Comparison of ENCODE assay signal across 1 cellular context in the genomic region with DNA sequence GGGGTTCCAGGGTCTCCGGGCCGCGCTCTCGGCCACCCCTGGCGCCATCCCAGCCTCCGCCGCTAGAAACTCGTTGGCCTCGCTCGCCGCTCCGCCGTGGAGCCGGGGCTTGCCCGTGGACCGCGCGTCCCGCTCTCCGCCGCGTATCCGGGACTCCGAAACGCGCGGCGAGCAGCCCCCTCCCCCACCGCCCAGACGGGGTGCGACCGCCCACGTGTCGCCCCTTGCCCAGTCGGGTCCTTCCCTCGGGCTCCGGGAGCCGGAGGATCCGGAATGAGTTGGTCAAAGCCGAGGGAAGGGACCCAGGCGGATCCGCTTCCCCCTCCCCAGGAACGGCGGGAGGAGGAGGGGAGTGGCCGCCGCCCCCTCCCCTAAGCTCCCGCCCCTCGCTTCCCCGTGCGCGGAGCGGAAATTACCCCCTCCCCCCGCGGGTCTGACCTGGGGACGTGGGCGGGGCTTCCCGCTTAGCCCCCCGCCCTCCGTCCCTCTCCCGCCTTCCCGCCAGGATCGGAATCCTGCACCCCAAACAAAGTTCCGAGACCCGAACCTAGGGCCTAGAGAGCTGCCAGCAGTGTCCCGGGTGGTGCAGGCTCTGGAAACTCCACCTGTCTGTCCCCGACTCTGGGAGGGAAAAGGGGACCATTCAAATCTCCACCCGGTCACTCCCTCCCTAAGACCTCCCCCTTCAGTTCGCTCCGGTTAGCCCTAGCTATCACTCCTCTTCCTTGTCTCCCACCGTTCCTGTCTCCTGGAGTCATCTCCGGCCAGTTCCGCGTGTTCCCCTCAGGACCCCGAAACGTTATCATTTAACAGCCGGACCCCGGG.
TF ChIP-seq lines count a peak whose summit lies in the region.

No MANE protein-coding gene starts in this region.

TF ChIP-seq in HepG2, 621 proteins besides CTCF, POLR2A, EP300 and RAD21 (continues in another document):
- TF ChIP-seq RFX3 (CRISPR knock-in tag; IDR thresholded peaks at IDR 0.05) (no peak), ZNF296 (CRISPR knock-in tag; conservative IDR thresholded peaks at IDR 0.05) (no peak), ZNF136 (CRISPR knock-in tag; IDR thresholded peaks at IDR 0.05; ENCODE audit: low read depth) (0 out of 2 replicates have a peak, but pooled peaks have one; percentile 25), CC2D1A (CRISPR knock-in tag; IDR thresholded peaks at IDR 0.05) (no peak), NCOR1 (IDR thresholded peaks at IDR 0.05; ENCODE audit: borderline replicate concordance, low read length) (peak; percentile 74; the same call in 1 of the 2 replicates), MYC (CRISPR knock-in tag; IDR thresholded peaks at IDR 0.05; ENCODE audit: borderline replicate concordance) (peak; percentile 99), HNRNPLL (IDR thresholded peaks at IDR 0.05; ENCODE audit: low read depth, low read length, poor library complexity, severe bottlenecking) (peak; percentile 79), SMARCC2 (IDR thresholded peaks at IDR 0.05) (no peak), SNAPC2 (CRISPR knock-in tag; IDR thresholded peaks at IDR 0.05) (peak; percentile 92), HMG20B (CRISPR knock-in tag; conservative IDR thresholded peaks at IDR 0.05) (peak; percentile 81), MED8 (CRISPR knock-in tag; IDR thresholded peaks at IDR 0.05; ENCODE audit: insufficient replicate concordance) (peak; percentile 84), SAFB2 (CRISPR knock-in tag; IDR thresholded peaks at IDR 0.05; ENCODE audit: borderline replicate concordance, low read depth) (peak; percentile 64), MAZ (IDR thresholded peaks at IDR 0.05; ENCODE audit: borderline replicate concordance, low read depth, low read length) (peak; percentile 84), MAZ (CRISPR knock-in tag; IDR thresholded peaks at IDR 0.05; ENCODE audit: low read depth) (peak; percentile 89), TBP (CRISPR knock-in tag; IDR thresholded peaks at IDR 0.05) (peak; percentile 29; the same call in 1 of the 2 replicates), RARG (CRISPR knock-in tag; IDR thresholded peaks at IDR 0.05; ENCODE audit: low read depth) (0 out of 2 replicates have a peak, but pooled peaks have one; percentile 5), ONECUT2 (CRISPR knock-in tag; IDR thresholded peaks at IDR 0.05) (no peak), ZNF670 (CRISPR knock-in tag; IDR thresholded peaks at IDR 0.05; ENCODE audit: borderline replicate concordance) (peak; percentile 98), XBP1 (CRISPR knock-in tag; IDR thresholded peaks at IDR 0.05) (peak; percentile 53; the same call in 1 of the 2 replicates), NFRKB (IDR thresholded peaks at IDR 0.05) (no peak), THYN1 (CRISPR knock-in tag; IDR thresholded peaks at IDR 0.05; ENCODE audit: borderline replicate concordance, low read depth) (no peak; the same call in 1 of the 2 replicates), CCDC6 (CRISPR knock-in tag; IDR thresholded peaks at IDR 0.05) (peak; percentile 54), MTA3 (CRISPR knock-in tag; IDR thresholded peaks at IDR 0.05) (0 out of 2 replicates have a peak, but pooled peaks have one; percentile 10), DPF2 (CRISPR knock-in tag; IDR thresholded peaks at IDR 0.05; ENCODE audit: borderline replicate concordance, low read depth) (peak; percentile 54; the same call in 1 of the 2 replicates), MIXL1 (CRISPR knock-in tag; IDR thresholded peaks at IDR 0.05) (peak; percentile 1; the same call in 1 of the 2 replicates)
- TF ChIP-seq, protein P1, sequence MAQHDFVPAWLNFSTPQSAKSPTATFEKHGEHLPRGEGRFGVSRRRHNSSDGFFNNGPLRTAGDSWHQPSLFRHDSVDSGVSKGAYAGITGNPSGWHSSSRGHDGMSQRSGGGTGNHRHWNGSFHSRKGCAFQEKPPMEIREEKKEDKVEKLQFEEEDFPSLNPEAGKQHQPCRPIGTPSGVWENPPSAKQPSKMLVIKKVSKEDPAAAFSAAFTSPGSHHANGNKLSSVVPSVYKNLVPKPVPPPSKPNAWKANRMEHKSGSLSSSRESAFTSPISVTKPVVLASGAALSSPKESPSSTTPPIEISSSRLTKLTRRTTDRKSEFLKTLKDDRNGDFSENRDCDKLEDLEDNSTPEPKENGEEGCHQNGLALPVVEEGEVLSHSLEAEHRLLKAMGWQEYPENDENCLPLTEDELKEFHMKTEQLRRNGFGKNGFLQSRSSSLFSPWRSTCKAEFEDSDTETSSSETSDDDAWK (CRISPR knock-in tag; IDR thresholded peaks at IDR 0.05): no peak
- TF ChIP-seq, protein P2, sequence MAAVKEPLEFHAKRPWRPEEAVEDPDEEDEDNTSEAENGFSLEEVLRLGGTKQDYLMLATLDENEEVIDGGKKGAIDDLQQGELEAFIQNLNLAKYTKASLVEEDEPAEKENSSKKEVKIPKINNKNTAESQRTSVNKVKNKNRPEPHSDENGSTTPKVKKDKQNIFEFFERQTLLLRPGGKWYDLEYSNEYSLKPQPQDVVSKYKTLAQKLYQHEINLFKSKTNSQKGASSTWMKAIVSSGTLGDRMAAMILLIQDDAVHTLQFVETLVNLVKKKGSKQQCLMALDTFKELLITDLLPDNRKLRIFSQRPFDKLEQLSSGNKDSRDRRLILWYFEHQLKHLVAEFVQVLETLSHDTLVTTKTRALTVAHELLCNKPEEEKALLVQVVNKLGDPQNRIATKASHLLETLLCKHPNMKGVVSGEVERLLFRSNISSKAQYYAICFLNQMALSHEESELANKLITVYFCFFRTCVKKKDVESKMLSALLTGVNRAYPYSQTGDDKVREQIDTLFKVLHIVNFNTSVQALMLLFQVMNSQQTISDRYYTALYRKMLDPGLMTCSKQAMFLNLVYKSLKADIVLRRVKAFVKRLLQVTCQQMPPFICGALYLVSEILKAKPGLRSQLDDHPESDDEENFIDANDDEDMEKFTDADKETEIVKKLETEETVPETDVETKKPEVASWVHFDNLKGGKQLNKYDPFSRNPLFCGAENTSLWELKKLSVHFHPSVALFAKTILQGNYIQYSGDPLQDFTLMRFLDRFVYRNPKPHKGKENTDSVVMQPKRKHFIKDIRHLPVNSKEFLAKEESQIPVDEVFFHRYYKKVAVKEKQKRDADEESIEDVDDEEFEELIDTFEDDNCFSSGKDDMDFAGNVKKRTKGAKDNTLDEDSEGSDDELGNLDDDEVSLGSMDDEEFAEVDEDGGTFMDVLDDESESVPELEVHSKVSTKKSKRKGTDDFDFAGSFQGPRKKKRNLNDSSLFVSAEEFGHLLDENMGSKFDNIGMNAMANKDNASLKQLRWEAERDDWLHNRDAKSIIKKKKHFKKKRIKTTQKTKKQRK (IDR thresholded peaks at IDR 0.05; ENCODE audit: low read length): no peak
- TF ChIP-seq, protein P3, sequence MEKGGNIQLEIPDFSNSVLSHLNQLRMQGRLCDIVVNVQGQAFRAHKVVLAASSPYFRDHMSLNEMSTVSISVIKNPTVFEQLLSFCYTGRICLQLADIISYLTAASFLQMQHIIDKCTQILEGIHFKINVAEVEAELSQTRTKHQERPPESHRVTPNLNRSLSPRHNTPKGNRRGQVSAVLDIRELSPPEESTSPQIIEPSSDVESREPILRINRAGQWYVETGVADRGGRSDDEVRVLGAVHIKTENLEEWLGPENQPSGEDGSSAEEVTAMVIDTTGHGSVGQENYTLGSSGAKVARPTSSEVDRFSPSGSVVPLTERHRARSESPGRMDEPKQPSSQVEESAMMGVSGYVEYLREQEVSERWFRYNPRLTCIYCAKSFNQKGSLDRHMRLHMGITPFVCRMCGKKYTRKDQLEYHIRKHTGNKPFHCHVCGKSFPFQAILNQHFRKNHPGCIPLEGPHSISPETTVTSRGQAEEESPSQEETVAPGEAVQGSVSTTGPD (CRISPR knock-in tag; IDR thresholded peaks at IDR 0.05): no peak
- TF ChIP-seq, protein P4, sequence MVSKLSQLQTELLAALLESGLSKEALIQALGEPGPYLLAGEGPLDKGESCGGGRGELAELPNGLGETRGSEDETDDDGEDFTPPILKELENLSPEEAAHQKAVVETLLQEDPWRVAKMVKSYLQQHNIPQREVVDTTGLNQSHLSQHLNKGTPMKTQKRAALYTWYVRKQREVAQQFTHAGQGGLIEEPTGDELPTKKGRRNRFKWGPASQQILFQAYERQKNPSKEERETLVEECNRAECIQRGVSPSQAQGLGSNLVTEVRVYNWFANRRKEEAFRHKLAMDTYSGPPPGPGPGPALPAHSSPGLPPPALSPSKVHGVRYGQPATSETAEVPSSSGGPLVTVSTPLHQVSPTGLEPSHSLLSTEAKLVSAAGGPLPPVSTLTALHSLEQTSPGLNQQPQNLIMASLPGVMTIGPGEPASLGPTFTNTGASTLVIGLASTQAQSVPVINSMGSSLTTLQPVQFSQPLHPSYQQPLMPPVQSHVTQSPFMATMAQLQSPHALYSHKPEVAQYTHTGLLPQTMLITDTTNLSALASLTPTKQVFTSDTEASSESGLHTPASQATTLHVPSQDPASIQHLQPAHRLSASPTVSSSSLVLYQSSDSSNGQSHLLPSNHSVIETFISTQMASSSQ (IDR thresholded peaks at IDR 0.05; ENCODE audit: low read depth): peak; percentile 25; the same call in 1 of the 2 replicates
- TF ChIP-seq, protein P4 (CRISPR knock-in tag; IDR thresholded peaks at IDR 0.05; ENCODE audit: borderline replicate concordance): peak; percentile 84
- TF ChIP-seq, protein P5, sequence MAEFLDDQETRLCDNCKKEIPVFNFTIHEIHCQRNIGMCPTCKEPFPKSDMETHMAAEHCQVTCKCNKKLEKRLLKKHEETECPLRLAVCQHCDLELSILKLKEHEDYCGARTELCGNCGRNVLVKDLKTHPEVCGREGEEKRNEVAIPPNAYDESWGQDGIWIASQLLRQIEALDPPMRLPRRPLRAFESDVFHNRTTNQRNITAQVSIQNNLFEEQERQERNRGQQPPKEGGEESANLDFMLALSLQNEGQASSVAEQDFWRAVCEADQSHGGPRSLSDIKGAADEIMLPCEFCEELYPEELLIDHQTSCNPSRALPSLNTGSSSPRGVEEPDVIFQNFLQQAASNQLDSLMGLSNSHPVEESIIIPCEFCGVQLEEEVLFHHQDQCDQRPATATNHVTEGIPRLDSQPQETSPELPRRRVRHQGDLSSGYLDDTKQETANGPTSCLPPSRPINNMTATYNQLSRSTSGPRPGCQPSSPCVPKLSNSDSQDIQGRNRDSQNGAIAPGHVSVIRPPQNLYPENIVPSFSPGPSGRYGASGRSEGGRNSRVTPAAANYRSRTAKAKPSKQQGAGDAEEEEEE (CRISPR knock-in tag; IDR thresholded peaks at IDR 0.05; ENCODE audit: borderline replicate concordance): no peak; the same call in 1 of the 2 replicates
- TF ChIP-seq, protein P6, sequence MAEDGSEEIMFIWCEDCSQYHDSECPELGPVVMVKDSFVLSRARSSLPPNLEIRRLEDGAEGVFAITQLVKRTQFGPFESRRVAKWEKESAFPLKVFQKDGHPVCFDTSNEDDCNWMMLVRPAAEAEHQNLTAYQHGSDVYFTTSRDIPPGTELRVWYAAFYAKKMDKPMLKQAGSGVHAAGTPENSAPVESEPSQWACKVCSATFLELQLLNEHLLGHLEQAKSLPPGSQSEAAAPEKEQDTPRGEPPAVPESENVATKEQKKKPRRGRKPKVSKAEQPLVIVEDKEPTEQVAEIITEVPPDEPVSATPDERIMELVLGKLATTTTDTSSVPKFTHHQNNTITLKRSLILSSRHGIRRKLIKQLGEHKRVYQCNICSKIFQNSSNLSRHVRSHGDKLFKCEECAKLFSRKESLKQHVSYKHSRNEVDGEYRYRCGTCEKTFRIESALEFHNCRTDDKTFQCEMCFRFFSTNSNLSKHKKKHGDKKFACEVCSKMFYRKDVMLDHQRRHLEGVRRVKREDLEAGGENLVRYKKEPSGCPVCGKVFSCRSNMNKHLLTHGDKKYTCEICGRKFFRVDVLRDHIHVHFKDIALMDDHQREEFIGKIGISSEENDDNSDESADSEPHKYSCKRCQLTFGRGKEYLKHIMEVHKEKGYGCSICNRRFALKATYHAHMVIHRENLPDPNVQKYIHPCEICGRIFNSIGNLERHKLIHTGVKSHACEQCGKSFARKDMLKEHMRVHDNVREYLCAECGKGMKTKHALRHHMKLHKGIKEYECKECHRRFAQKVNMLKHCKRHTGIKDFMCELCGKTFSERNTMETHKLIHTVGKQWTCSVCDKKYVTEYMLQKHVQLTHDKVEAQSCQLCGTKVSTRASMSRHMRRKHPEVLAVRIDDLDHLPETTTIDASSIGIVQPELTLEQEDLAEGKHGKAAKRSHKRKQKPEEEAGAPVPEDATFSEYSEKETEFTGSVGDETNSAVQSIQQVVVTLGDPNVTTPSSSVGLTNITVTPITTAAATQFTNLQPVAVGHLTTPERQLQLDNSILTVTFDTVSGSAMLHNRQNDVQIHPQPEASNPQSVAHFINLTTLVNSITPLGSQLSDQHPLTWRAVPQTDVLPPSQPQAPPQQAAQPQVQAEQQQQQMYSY (CRISPR knock-in tag; IDR thresholded peaks at IDR 0.05): no peak; the same call in none of the 2 replicates
